Comparison of ENCODE assay signal across 23 cellular contexts in the genomic region with DNA sequence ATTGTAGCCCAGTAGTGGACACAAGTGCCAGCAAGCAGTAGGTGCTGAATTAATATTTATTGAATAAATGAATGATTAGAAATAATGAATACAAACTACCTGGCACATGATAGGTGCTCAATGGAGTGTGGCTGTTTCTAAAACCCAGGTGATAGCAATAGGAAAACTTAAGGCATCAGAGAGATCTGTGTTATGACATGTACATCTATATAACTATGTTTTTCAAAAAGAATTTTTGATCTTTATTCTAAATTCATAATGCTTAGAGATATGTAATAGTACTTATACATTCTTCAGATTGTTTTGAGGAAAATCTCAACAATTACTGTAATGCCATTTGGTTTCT. TPM values are rescaled to one million over a fixed set of nuclear protein-coding genes. Genes with fewer than 3 reads are reported as not detected.
DNase-seq lines count a peak whose midpoint lies in the region; FAIRE-seq and TF ChIP-seq lines count a peak whose summit lies in the region.
"Had no signal": no experiment of that assay in that cellular context is flagged by ENCODE, and none has a peak within 500 bp of the region (broad histone marks: within the 10 kb centered on the region; RNA-seq: fewer than 3 reads in every experiment).

No MANE protein-coding gene starts in this region.

- H3K36me3 ChIP-seq in GM23248 (ENCODE audit: low read depth) (peaks cover 26% of the 10 kb centered on the region), keratinocyte (ENCODE audit: control insufficient read depth in 2 of 2, extremely low read depth in 1 of 2, insufficient read depth in 2 of 2, low read length in 2 of 2) (peaks cover 6 to 29% of the 10 kb centered on the region in 2 experiments)

- no peaks in the 10 kb centered on the region for H3K9me2 ChIP-seq in GM23248 (ENCODE audit: insufficient read depth)

- peaks cover 9% of the 10 kb centered on the region for H3K27me3 Mint-ChIP-seq in HFFc6 (ENCODE audit: insufficient read depth)
- H3K27me3 Mint-ChIP-seq: CD4-positive, alpha-beta memory T cell had no signal

- H3K36me3 Mint-ChIP-seq in HFFc6 (ENCODE audit: low read depth) = peaks cover 30% of the 10 kb centered on the region

- H3K4me1 Mint-ChIP-seq in HFFc6 (ENCODE audit: low read depth) = peaks cover 27% of the 10 kb centered on the region

- DNase-seq in GM23248 = no peak
- DNase-seq in HFFc6 = no peak
- peak; percentile 37 for DNase-seq in RCC 7860 (ENCODE audit: low spot score)
- DNase-seq in keratinocyte (ENCODE audit: low read depth, low spot score) = no peak
- DNase-seq in SHP77 treated with DMSO at 0.1 percent for 48 hours (lab: John Stamatoyannopoulos, UW) = no peak
- DNase-seq in NCI-H1105 (lab: John Stamatoyannopoulos, UW) = no peak
- DNase-seq in HT-29 (ENCODE audit: low spot score) = no peak
- DNase-seq in NCI-H82 treated with DMSO at 0.1 percent for 48 hours (lab: John Stamatoyannopoulos, UW; ENCODE audit: unreplicated experiment) = no peak
- DNase-seq: C1 segment of cervical spinal cord; CD4-positive, alpha-beta memory T cell; COR-L47; H9; Kasumi-1; MV-4-11; NCI-H1105 treated with DMSO at 0.1 percent for 48 hours; NCI-H146; NCI-H2029; NCI-H446; NCI-H524 treated with DMSO at 0.1 percent for 48 hours; NCI-H82; T-helper 2 cell had no signal

- peaks cover 18% of the 10 kb centered on the region for H3K4me1 ChIP-seq in GM23248 (ENCODE audit: insufficient read depth)
- H3K4me1 ChIP-seq in keratinocyte (ENCODE audit: control insufficient read depth, extremely low read depth, insufficient read depth, low read length) = peaks cover 10% of the 10 kb centered on the region

- dilution Hi-C loops in keratinocyte (cut with MboI; ENCODE audit: extremely low pct_ligation_motif_present, low sequenced_read_pairs) = loop anchor here (25.0 kb wide), 1 partner anchor 153 kb away; no protein-coding TSS in a partner anchor

- H3K9me3 ChIP-seq in GM23248 (ENCODE audit: low read depth) = no peaks in the 10 kb centered on the region
- H3K9me3 ChIP-seq in keratinocyte (ENCODE audit: control insufficient read depth, low read depth, low read length) = no peaks in the 10 kb centered on the region
- H3K9me3 ChIP-seq: A549 had no signal

- H2AFZ ChIP-seq in GM23248 = no peak overlapping the region
- no peak overlapping the region for H2AFZ ChIP-seq in keratinocyte (ENCODE audit: control insufficient read depth, low read length)
- H2AFZ ChIP-seq: GM23338 had no signal

- FAIRE-seq in RCC 7860 (lab: Jason Lieb, UNC) (no peak), keratinocyte (lab: Jason Lieb, UNC) (no peak)
- FAIRE-seq: A549 had no signal

- H3K9ac ChIP-seq in GM23248 (no peak overlapping the region), keratinocyte (ENCODE audit: control insufficient read depth, extremely low read depth, insufficient read depth, low read length) (no peak overlapping the region)

- no peaks in the 10 kb centered on the region for H3K9me1 ChIP-seq in keratinocyte (ENCODE audit: control insufficient read depth, extremely low read depth, insufficient read depth, low read length)

- H4K20me1 ChIP-seq in GM23248 (ENCODE audit: insufficient read depth) (no peaks in the 10 kb centered on the region), keratinocyte (ENCODE audit: control insufficient read depth, extremely low read depth, insufficient read depth, low read length) (peaks cover 12% of the 10 kb centered on the region)

- H3K4me3 Mint-ChIP-seq in HFFc6 = no peak overlapping the region
- H3K4me3 Mint-ChIP-seq: CD4-positive, alpha-beta memory T cell; GM23338; H9 had no signal

- no peak for TF ChIP-seq CTCF in HFFc6 (IDR thresholded peaks at IDR 0.05)
- TF ChIP-seq CTCF in keratinocyte (optimal IDR thresholded peaks at IDR 0.05 in 1 of 3, IDR thresholded peaks at IDR 0.05 in 1 of 3, conservative IDR thresholded peaks at IDR 0.05 in 1 of 3; ENCODE audit: extremely low read depth in 1 of 3, insufficient read depth in 2 of 3, low read length in 3 of 3) = no peak

- H3F3A ChIP-seq in GM23248 (ENCODE audit: insufficient read depth) = peaks cover 60% of the 10 kb centered on the region

- no peak overlapping the region for H3K4me2 ChIP-seq in GM23248 (ENCODE audit: unreplicated experiment)
- H3K4me2 ChIP-seq in keratinocyte (ENCODE audit: control insufficient read depth, extremely low read depth, insufficient read depth, low read depth, low read length) = no peak overlapping the region
- H3K4me2 ChIP-seq: GM23338 had no signal

- H3K4me3 ChIP-seq in GM23248 (no peak overlapping the region), keratinocyte (ENCODE audit: control insufficient read depth in 2 of 3, extremely low read depth in 1 of 3, insufficient read depth in 2 of 3, low read depth in 1 of 3, low read length in 3 of 3) (no peak overlapping the region)
- H3K4me3 ChIP-seq: A549, GM23338 had no signal

- H3K79me2 ChIP-seq in GM23248 (ENCODE audit: insufficient read depth) (peaks cover 33% of the 10 kb centered on the region), keratinocyte (ENCODE audit: control insufficient read depth, insufficient read depth, low read length) (peaks cover 25% of the 10 kb centered on the region)

- no peaks in the 10 kb centered on the region for H3K9me3 Mint-ChIP-seq in HFFc6
- H3K9me3 Mint-ChIP-seq: CD4-positive, alpha-beta memory T cell; GM23338; H9 had no signal

- no peaks in the 10 kb centered on the region for H3K27me3 ChIP-seq in GM23248 (replicated peaks; ENCODE audit: insufficient read depth)
- H3K27me3 ChIP-seq in keratinocyte (ENCODE audit: control insufficient read depth, extremely low read depth, insufficient read depth, low read length) = no peaks in the 10 kb centered on the region

- in situ Hi-C loops in GM23248 (cut with MboI) = no loop called here

- H3K27ac ChIP-seq in GM23248 (peak overlapping the region; percentile 97), keratinocyte (ENCODE audit: control insufficient read depth, insufficient read depth, low read length) (peak overlapping the region; percentile 87)

- H3K27ac Mint-ChIP-seq in HFFc6 = peak overlapping the region; percentile 89; the same call in 1 of the 2 replicates
- H3K27ac Mint-ChIP-seq: CD4-positive, alpha-beta memory T cell; GM23338; H9 had no signal

RNA-seq across cellular contexts. Expression of a gene that starts 5.0 kb away (rescaled TPM):
- 59.4 and 72.8 TPM in 2 replicates for total RNA-seq in GM23248 (2014; rRNA removed; shearing (Covaris generic))
- polyA plus RNA-seq in GM23248 (2016; fragmentation: Nextera tagmentation; extraction: Ambion mirVana) = 111 and 115 TPM in 2 replicates
- 10 to 100 TPM; 80.3 to 93.2 (median 83.8) TPM for total RNA-seq in HFFc6 (2021; fragmentation: NEBNext Ultra II Directional; extraction: Animal tissue kit (Norgen Biotek cat#: 25700))
- polyA plus RNA-seq in keratinocyte = 109 to 151 TPM (median 124 TPM) in 3 replicates
- 1,390 TPM for polyA plus RNA-seq in keratinocyte (2011; ENCODE audit: low read depth)
- 126 and 131 TPM in 2 replicates for polyA plus RNA-seq in keratinocyte (2011; cell fraction: cytosol; rRNA removed)
- polyA plus RNA-seq in keratinocyte (2011; cell fraction: nucleus; rRNA removed) = 339 and 428 TPM in 2 replicates
- polyA plus RNA-seq in keratinocyte (2012; ENCODE audit: low replicate concordance) = 154 and 570 TPM in 2 replicates
- 14.5 to 23.3 TPM (median 21.1 TPM) in 3 replicates for polyA minus RNA-seq in keratinocyte
- polyA minus RNA-seq in keratinocyte (2011; cell fraction: cytosol; rRNA and poly(A)+ RNA removed) = 74.4 TPM
- 88.8 and 96.5 TPM in 2 replicates for polyA minus RNA-seq in keratinocyte (2011; cell fraction: nucleus; rRNA and poly(A)+ RNA removed)
- 121 and 129 TPM in 2 replicates for total RNA-seq in HT-29 (2014; rRNA removed; shearing (Covaris generic))
